Comparison of ENCODE assay signal across 1 cellular context in the genomic region with DNA sequence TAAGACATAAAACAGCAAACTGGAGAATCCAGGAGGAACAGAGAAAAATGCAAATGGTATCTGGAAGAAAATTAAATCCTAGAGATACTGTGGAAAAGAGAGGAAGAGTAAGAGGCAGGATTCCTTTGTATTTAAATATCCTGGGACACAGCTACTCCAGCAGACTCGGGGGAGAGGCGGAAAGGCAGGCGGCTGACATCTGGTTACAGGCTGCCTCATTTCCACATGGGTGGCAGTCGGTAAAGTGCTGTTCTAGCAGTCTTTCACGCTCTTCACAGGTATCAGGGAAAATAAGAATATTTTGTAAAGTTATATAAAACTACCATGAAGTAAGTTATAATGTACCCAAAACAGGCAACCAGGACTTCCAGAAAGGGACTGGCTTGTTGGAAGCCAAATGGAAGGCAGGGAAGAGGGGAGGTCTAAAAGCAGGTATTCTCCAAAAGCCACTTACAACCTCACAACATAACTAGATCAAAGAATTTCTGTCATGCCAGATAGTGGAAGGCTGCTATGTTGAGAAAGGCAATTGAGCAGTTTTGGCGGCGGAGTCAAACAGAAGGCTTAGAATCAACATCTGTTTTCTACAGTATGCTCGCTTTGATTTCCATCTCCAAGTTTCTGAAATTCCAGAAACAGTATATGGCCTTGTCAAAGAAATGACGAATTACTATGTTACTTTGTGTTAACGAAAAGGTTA.
TF ChIP-seq lines count a peak whose summit lies in the region.

No MANE protein-coding gene starts in this region.

TF ChIP-seq in K562, 482 proteins besides CTCF, POLR2A, EP300 and RAD21 (continued from another document):
- TF ChIP-seq ZNF165 (CRISPR knock-in tag; IDR thresholded peaks at IDR 0.05; ENCODE audit: borderline replicate concordance) = no peak
- no peak for TF ChIP-seq MAZ (CRISPR knock-in tag; conservative IDR thresholded peaks at IDR 0.05 in 1 of 2, IDR thresholded peaks at IDR 0.05 in 1 of 2)
- TF ChIP-seq, protein P1, sequence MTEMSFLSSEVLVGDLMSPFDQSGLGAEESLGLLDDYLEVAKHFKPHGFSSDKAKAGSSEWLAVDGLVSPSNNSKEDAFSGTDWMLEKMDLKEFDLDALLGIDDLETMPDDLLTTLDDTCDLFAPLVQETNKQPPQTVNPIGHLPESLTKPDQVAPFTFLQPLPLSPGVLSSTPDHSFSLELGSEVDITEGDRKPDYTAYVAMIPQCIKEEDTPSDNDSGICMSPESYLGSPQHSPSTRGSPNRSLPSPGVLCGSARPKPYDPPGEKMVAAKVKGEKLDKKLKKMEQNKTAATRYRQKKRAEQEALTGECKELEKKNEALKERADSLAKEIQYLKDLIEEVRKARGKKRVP (CRISPR knock-in tag; IDR thresholded peaks at IDR 0.05) = no peak
- no peak for TF ChIP-seq PCBP1 (IDR thresholded peaks at IDR 0.05; ENCODE audit: low read depth, low read length, poor library complexity, severe bottlenecking)
- TF ChIP-seq, protein P2, sequence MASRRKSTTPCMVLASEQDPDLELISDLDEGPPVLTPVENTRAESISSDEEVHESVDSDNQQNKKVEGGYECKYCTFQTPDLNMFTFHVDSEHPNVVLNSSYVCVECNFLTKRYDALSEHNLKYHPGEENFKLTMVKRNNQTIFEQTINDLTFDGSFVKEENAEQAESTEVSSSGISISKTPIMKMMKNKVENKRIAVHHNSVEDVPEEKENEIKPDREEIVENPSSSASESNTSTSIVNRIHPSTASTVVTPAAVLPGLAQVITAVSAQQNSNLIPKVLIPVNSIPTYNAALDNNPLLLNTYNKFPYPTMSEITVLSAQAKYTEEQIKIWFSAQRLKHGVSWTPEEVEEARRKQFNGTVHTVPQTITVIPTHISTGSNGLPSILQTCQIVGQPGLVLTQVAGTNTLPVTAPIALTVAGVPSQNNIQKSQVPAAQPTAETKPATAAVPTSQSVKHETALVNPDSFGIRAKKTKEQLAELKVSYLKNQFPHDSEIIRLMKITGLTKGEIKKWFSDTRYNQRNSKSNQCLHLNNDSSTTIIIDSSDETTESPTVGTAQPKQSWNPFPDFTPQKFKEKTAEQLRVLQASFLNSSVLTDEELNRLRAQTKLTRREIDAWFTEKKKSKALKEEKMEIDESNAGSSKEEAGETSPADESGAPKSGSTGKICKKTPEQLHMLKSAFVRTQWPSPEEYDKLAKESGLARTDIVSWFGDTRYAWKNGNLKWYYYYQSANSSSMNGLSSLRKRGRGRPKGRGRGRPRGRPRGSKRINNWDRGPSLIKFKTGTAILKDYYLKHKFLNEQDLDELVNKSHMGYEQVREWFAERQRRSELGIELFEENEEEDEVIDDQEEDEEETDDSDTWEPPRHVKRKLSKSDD (conservative IDR thresholded peaks at IDR 0.05; ENCODE audit: low read length) = no peak
- no peak for TF ChIP-seq CHD7 (IDR thresholded peaks at IDR 0.05; ENCODE audit: low read depth, low read length)
- no peak for TF ChIP-seq TEAD4 (IDR thresholded peaks at IDR 0.05; ENCODE audit: low read length)
- no peak for TF ChIP-seq TEAD4 (CRISPR knock-in tag; IDR thresholded peaks at IDR 0.05; ENCODE audit: borderline replicate concordance)
- TF ChIP-seq ZEB2 (IDR thresholded peaks at IDR 0.05) = no peak
- TF ChIP-seq MIER1 (IDR thresholded peaks at IDR 0.05; ENCODE audit: low read depth) = no peak
- TF ChIP-seq HOXB6 (CRISPR knock-in tag; IDR thresholded peaks at IDR 0.05; ENCODE audit: borderline replicate concordance) = no peak
- no peak for TF ChIP-seq HMG20B (CRISPR knock-in tag; IDR thresholded peaks at IDR 0.05)
- TF ChIP-seq PTTG1 (tag; IDR thresholded peaks at IDR 0.05; ENCODE audit: low read depth) = no peak
- no peak for TF ChIP-seq HNRNPLL (IDR thresholded peaks at IDR 0.05; ENCODE audit: low read depth, low read length, poor library complexity, severe bottlenecking)
- TF ChIP-seq GTF2B (IDR thresholded peaks at IDR 0.05; ENCODE audit: extremely low read depth, insufficient read length) = no peak
- no peak for TF ChIP-seq YY1 (IDR thresholded peaks at IDR 0.05; ENCODE audit: borderline replicate concordance in 1 of 3, control insufficient read depth in 1 of 3, extremely low read depth in 1 of 3, insufficient read depth in 3 of 3, insufficient read length in 1 of 3, insufficient replicate concordance in 2 of 3, low read depth in 1 of 3, low read length in 2 of 3)
- no peak for TF ChIP-seq FOXA3 (CRISPR knock-in tag; conservative IDR thresholded peaks at IDR 0.05 in 1 of 2, IDR thresholded peaks at IDR 0.05 in 1 of 2)
- TF ChIP-seq, protein P3, sequence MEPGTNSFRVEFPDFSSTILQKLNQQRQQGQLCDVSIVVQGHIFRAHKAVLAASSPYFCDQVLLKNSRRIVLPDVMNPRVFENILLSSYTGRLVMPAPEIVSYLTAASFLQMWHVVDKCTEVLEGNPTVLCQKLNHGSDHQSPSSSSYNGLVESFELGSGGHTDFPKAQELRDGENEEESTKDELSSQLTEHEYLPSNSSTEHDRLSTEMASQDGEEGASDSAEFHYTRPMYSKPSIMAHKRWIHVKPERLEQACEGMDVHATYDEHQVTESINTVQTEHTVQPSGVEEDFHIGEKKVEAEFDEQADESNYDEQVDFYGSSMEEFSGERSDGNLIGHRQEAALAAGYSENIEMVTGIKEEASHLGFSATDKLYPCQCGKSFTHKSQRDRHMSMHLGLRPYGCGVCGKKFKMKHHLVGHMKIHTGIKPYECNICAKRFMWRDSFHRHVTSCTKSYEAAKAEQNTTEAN (CRISPR knock-in tag; IDR thresholded peaks at IDR 0.05) = no peak
- TF ChIP-seq MBD1 (CRISPR knock-in tag; IDR thresholded peaks at IDR 0.05) = no peak
- TF ChIP-seq SMAD1 (IDR thresholded peaks at IDR 0.05; ENCODE audit: low read depth, low read length, partially characterized antibody) = no peak
TF ChIP-seq in K562: peak in this region for 0.
